Comparison of ENCODE assay signal across 1 cellular context in genomic region chr9:94703488-94704140, GRCh38.
A peak's percentile ranks its signal among the peaks of the same experiment; 100 is the strongest.
TF ChIP-seq lines count a peak whose summit lies in the region.

No MANE protein-coding gene starts in this region.

TF ChIP-seq in HepG2, 621 proteins besides CTCF, POLR2A, EP300 and RAD21 (continued from another document):
- TF ChIP-seq ZNF619 (CRISPR knock-in tag; IDR thresholded peaks at IDR 0.05) = no peak
- no peak for TF ChIP-seq NFIB (CRISPR knock-in tag; IDR thresholded peaks at IDR 0.05; ENCODE audit: borderline replicate concordance)
- 0 out of 2 replicates have a peak, but pooled peaks have one; percentile 15 for TF ChIP-seq IRF2 (CRISPR knock-in tag; IDR thresholded peaks at IDR 0.05)
- no peak for TF ChIP-seq ZNF432 (CRISPR knock-in tag; IDR thresholded peaks at IDR 0.05; ENCODE audit: borderline replicate concordance)
- 0 out of 2 replicates have a peak, but pooled peaks have one; percentile 9 for TF ChIP-seq SMC3 (IDR thresholded peaks at IDR 0.05; ENCODE audit: low read length)
- TF ChIP-seq RBM39 (IDR thresholded peaks at IDR 0.05; ENCODE audit: low read depth, low read length, poor library complexity, severe bottlenecking) = no peak
- TF ChIP-seq ZBTB7B (CRISPR knock-in tag; IDR thresholded peaks at IDR 0.05) = peak; percentile 49; the same call in 1 of the 2 replicates
- 0 out of 2 replicates have a peak, but pooled peaks have one; percentile 18 for TF ChIP-seq THAP11 (CRISPR knock-in tag; IDR thresholded peaks at IDR 0.05)
- no peak for TF ChIP-seq KMT2A (CRISPR knock-in tag; IDR thresholded peaks at IDR 0.05)
- TF ChIP-seq ZNF614 (CRISPR knock-in tag; IDR thresholded peaks at IDR 0.05; ENCODE audit: borderline replicate concordance) = 0 out of 2 replicates have a peak, but pooled peaks have one; percentile 22
- no peak for TF ChIP-seq MAF1 (CRISPR knock-in tag; IDR thresholded peaks at IDR 0.05; ENCODE audit: borderline replicate concordance)
- no peak for TF ChIP-seq ZNF674 (CRISPR knock-in tag; IDR thresholded peaks at IDR 0.05; ENCODE audit: low read depth)
- TF ChIP-seq ATF6 (CRISPR knock-in tag; conservative IDR thresholded peaks at IDR 0.05) = no peak
- no peak; the same call in 1 of the 2 replicates for TF ChIP-seq NFIC (IDR thresholded peaks at IDR 0.05; ENCODE audit: low read length)
- TF ChIP-seq ARNT2 (CRISPR knock-in tag; IDR thresholded peaks at IDR 0.05; ENCODE audit: low read depth) = 0 out of 2 replicates have a peak, but pooled peaks have one; percentile 41
- peak; percentile 53 for TF ChIP-seq FOXA3 (CRISPR knock-in tag; IDR thresholded peaks at IDR 0.05)
- TF ChIP-seq ZNF430 (CRISPR knock-in tag; IDR thresholded peaks at IDR 0.05) = no peak
- no peak for TF ChIP-seq CREBL2 (CRISPR knock-in tag; IDR thresholded peaks at IDR 0.05; ENCODE audit: borderline replicate concordance)
- TF ChIP-seq, protein P1, sequence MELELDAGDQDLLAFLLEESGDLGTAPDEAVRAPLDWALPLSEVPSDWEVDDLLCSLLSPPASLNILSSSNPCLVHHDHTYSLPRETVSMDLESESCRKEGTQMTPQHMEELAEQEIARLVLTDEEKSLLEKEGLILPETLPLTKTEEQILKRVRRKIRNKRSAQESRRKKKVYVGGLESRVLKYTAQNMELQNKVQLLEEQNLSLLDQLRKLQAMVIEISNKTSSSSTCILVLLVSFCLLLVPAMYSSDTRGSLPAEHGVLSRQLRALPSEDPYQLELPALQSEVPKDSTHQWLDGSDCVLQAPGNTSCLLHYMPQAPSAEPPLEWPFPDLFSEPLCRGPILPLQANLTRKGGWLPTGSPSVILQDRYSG (CRISPR knock-in tag; IDR thresholded peaks at IDR 0.05) = no peak
- TF ChIP-seq, protein P2, sequence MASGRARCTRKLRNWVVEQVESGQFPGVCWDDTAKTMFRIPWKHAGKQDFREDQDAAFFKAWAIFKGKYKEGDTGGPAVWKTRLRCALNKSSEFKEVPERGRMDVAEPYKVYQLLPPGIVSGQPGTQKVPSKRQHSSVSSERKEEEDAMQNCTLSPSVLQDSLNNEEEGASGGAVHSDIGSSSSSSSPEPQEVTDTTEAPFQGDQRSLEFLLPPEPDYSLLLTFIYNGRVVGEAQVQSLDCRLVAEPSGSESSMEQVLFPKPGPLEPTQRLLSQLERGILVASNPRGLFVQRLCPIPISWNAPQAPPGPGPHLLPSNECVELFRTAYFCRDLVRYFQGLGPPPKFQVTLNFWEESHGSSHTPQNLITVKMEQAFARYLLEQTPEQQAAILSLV (CRISPR knock-in tag; IDR thresholded peaks at IDR 0.05; ENCODE audit: borderline replicate concordance) = 0 out of 2 replicates have a peak, but pooled peaks have one; percentile 26
- TF ChIP-seq, protein P3, sequence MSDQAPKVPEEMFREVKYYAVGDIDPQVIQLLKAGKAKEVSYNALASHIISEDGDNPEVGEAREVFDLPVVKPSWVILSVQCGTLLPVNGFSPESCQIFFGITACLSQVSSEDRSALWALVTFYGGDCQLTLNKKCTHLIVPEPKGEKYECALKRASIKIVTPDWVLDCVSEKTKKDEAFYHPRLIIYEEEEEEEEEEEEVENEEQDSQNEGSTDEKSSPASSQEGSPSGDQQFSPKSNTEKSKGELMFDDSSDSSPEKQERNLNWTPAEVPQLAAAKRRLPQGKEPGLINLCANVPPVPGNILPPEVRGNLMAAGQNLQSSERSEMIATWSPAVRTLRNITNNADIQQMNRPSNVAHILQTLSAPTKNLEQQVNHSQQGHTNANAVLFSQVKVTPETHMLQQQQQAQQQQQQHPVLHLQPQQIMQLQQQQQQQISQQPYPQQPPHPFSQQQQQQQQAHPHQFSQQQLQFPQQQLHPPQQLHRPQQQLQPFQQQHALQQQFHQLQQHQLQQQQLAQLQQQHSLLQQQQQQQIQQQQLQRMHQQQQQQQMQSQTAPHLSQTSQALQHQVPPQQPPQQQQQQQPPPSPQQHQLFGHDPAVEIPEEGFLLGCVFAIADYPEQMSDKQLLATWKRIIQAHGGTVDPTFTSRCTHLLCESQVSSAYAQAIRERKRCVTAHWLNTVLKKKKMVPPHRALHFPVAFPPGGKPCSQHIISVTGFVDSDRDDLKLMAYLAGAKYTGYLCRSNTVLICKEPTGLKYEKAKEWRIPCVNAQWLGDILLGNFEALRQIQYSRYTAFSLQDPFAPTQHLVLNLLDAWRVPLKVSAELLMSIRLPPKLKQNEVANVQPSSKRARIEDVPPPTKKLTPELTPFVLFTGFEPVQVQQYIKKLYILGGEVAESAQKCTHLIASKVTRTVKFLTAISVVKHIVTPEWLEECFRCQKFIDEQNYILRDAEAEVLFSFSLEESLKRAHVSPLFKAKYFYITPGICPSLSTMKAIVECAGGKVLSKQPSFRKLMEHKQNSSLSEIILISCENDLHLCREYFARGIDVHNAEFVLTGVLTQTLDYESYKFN (CRISPR knock-in tag; conservative IDR thresholded peaks at IDR 0.05) = peak; percentile 72
- TF ChIP-seq AKAP8 (CRISPR knock-in tag; IDR thresholded peaks at IDR 0.05) = no peak
- TF ChIP-seq, protein P4, sequence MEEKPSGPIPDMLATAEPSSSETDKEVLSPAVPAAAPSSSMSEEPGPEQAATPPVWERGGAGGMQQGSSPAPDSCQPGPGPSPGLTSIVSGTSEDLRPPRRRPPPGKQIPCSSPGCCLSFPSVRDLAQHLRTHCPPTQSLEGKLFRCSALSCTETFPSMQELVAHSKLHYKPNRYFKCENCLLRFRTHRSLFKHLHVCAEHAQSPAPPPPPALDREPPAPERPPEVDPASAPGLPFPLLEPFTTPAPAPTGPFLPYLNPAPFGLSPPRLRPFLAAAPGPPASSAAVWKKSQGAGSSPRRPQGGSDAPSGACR (CRISPR knock-in tag; IDR thresholded peaks at IDR 0.05) = no peak
- TF ChIP-seq ZNF792 (CRISPR knock-in tag; IDR thresholded peaks at IDR 0.05) = no peak
- peak; percentile 66 for TF ChIP-seq SOX13 (IDR thresholded peaks at IDR 0.05)
- peak in 1 of 2 experiments; percentile 88; a peak in 2 of 4 replicates for TF ChIP-seq SOX13 (CRISPR knock-in tag; conservative IDR thresholded peaks at IDR 0.05 in 1 of 2, IDR thresholded peaks at IDR 0.05 in 1 of 2)
- TF ChIP-seq FOSL2 (CRISPR knock-in tag; IDR thresholded peaks at IDR 0.05) = 0 out of 2 replicates have a peak, but pooled peaks have one; percentile 8
- TF ChIP-seq, protein P5, sequence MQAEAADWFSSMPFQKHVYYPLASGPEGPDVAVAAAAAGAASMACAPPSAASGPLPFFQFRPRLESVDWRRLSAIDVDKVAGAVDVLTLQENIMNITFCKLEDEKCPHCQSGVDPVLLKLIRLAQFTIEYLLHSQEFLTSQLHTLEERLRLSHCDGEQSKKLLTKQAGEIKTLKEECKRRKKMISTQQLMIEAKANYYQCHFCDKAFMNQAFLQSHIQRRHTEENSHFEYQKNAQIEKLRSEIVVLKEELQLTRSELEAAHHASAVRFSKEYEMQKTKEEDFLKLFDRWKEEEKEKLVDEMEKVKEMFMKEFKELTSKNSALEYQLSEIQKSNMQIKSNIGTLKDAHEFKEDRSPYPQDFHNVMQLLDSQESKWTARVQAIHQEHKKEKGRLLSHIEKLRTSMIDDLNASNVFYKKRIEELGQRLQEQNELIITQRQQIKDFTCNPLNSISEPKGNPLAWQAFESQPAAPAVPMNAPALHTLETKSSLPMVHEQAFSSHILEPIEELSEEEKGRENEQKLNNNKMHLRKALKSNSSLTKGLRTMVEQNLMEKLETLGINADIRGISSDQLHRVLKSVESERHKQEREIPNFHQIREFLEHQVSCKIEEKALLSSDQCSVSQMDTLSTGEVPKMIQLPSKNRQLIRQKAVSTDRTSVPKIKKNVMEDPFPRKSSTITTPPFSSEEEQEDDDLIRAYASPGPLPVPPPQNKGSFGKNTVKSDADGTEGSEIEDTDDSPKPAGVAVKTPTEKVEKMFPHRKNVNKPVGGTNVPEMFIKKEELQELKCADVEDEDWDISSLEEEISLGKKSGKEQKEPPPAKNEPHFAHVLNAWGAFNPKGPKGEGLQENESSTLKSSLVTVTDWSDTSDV (CRISPR knock-in tag; IDR thresholded peaks at IDR 0.05) = no peak
- TF ChIP-seq CREM (IDR thresholded peaks at IDR 0.05) = no peak; the same call in 1 of the 2 replicates
- no peak for TF ChIP-seq CREM (CRISPR knock-in tag; IDR thresholded peaks at IDR 0.05)
- TF ChIP-seq ZGPAT (CRISPR knock-in tag; IDR thresholded peaks at IDR 0.05) = peak; percentile 42; the same call in 1 of the 2 replicates
